20 cellular contexts compared by ENCODE assay signal in the genomic region with DNA sequence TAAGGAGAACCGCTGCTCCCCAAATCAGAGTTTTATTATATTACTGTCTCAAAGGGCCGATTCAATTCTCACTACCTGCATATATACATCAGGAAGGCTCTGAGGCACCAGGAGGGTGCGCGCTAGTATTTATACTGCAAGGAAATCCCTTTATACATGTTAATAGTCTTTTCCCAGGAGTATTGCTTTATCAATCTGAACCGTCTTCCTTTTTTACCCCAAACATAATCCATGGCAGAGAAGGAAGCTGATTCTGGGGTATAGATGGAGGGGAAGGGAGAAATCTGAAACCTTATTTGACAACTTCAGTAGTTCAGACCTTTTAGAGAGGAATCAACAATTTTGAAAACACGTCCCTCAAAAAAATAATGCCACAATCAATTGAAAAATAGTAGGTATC. TPM values are rescaled to one million over a fixed set of nuclear protein-coding genes. Genes with fewer than 3 reads are reported as not detected.
DNase-seq lines count a peak whose midpoint lies in the region; ATAC-seq and TF ChIP-seq lines count a peak whose summit lies in the region.
"Had no signal": no experiment of that assay in that cellular context is flagged by ENCODE, and none has a peak within 500 bp of the region (broad histone marks: within the 10 kb centered on the region; RNA-seq: fewer than 3 reads in every experiment).

A gene with protein sequence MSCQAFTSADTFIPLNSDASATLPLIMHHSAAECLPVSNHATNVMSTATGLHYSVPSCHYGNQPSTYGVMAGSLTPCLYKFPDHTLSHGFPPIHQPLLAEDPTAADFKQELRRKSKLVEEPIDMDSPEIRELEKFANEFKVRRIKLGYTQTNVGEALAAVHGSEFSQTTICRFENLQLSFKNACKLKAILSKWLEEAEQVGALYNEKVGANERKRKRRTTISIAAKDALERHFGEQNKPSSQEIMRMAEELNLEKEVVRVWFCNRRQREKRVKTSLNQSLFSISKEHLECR (minus strand): TSS at position 101 of the 400 bp plus-strand sequence. CDS start 122 bp downstream, outside the sequence.

- no peaks in the 10 kb centered on the region for H3K9me3 Mint-ChIP-seq in neural progenitor cell
- H3K9me3 Mint-ChIP-seq: CD4-positive, alpha-beta T cell; CD8-positive, alpha-beta memory T cell; GM23338 had no signal

- H3K27ac ChIP-seq in HCT116 (ENCODE audit: low read depth, low read length) (no peak within 1 kb of the TSS), PC-9 (no peak within 1 kb of the TSS), neural progenitor cell (no peak within 1 kb of the TSS)
- H3K27ac ChIP-seq: BLaER1 treated with 17β-estradiol and CSF1 and Interleukin-3, amounts not matched to agents 10 nM and 100 nM had no signal

- RAD21 ChIA-PET in HCT116 (lab: Charles Lee; ENCODE audit: low non-redundant PET in 1 of 2, low total read pairs in 2 of 2, uncharacterized antibody in 2 of 2, unreplicated experiment in 2 of 2), result no interaction called here

- POLR2A ChIA-PET in HCT116 (lab: Charles Lee) (no interaction called here), PC-9 (lab: Charles Lee; ENCODE audit: unreplicated experiment) (no interaction called here)

- no peak for TF ChIP-seq POLR2A in HCT116 (IDR thresholded peaks at IDR 0.05; ENCODE audit: borderline replicate concordance, extremely low read depth, insufficient read depth, insufficient read length)

- H3K27me3 ChIP-seq in HCT116 (ENCODE audit: insufficient read depth, low read length), result no peaks in the 10 kb centered on the region
- no peaks in the 10 kb centered on the region for H3K27me3 ChIP-seq in PC-9 (ENCODE audit: insufficient read depth, low read depth)
- no peaks in the 10 kb centered on the region for H3K27me3 ChIP-seq in neural progenitor cell
- H3K27me3 ChIP-seq: BLaER1 treated with 17β-estradiol and CSF1 and Interleukin-3, amounts not matched to agents 10 nM and 100 nM had no signal

- H3F3A ChIP-seq in PC-9 (ENCODE audit: insufficient read depth, low read depth) (no peaks in the 10 kb centered on the region), neural progenitor cell (ENCODE audit: low read depth) (no peaks in the 10 kb centered on the region)

- no peak for TF ChIP-seq RAD21 in HCT116 (IDR thresholded peaks at IDR 0.05; ENCODE audit: low read depth)

- H3K4me1 Mint-ChIP-seq in neural progenitor cell, result no peaks in the 10 kb centered on the region
- H3K4me1 Mint-ChIP-seq: GM23338 had no signal

- H3K27me3 Mint-ChIP-seq in neural progenitor cell (ENCODE audit: insufficient read depth, low read depth), result no peaks in the 10 kb centered on the region

- no peaks in the 10 kb centered on the region for H3K36me3 Mint-ChIP-seq in neural progenitor cell
- H3K36me3 Mint-ChIP-seq: CD14-positive monocyte; CD8-positive, alpha-beta memory T cell had no signal

- H3K4me1 ChIP-seq in HCT116 (ENCODE audit: control insufficient read depth in 1 of 2, insufficient read depth in 2 of 2, low read length in 2 of 2) (no peaks in the 10 kb centered on the region), PC-9 (replicated peaks; ENCODE audit: insufficient read depth) (no peaks in the 10 kb centered on the region), neural progenitor cell (no peaks in the 10 kb centered on the region)
- H3K4me1 ChIP-seq: BE2C, HAP-1 had no signal

- CTCF ChIA-PET in HCT116 (lab: Charles Lee), result no interaction called here
- CTCF ChIA-PET in PC-9 (lab: Charles Lee), result no interaction called here

- H3K36me3 ChIP-seq in HCT116 (ENCODE audit: control insufficient read depth in 1 of 2, insufficient read depth in 2 of 2, low read length in 2 of 2), result no peaks in the 10 kb centered on the region
- no peaks in the 10 kb centered on the region for H3K36me3 ChIP-seq in PC-9 (ENCODE audit: low read depth)
- H3K36me3 ChIP-seq in neural progenitor cell, result no peaks in the 10 kb centered on the region
- H3K36me3 ChIP-seq: BE2C; BLaER1 treated with 17β-estradiol and CSF1 and Interleukin-3, amounts not matched to agents 10 nM and 100 nM; HAP-1 had no signal

- intact Hi-C loops in HCT116 (cut with micrococcal nuclease), result no loop called here
- intact Hi-C loops in PC-9 (cut with micrococcal nuclease; ENCODE audit: unreplicated experiment), result loop anchor here (10.0 kb wide), 1 partner anchor 368 kb away; no protein-coding TSS in a partner anchor

- H3K9me3 ChIP-seq in HCT116 (ENCODE audit: control insufficient read depth in 1 of 2, insufficient read depth in 1 of 2, low read depth in 1 of 2, low read length in 2 of 2) (no peaks in the 10 kb centered on the region), PC-9 (ENCODE audit: insufficient read depth, low read depth) (no peaks in the 10 kb centered on the region), neural progenitor cell (ENCODE audit: low read depth) (no peaks in the 10 kb centered on the region)
- H3K9me3 ChIP-seq: BE2C; BLaER1 treated with 17β-estradiol and CSF1 and Interleukin-3, amounts not matched to agents 10 nM and 100 nM; HAP-1 had no signal

- no peak within 1 kb of the TSS for H3K4me3 ChIP-seq in HCT116 (replicated peaks in 1 of 2; ENCODE audit: low read depth in 1 of 2, low read length in 2 of 2)
- H3K4me3 ChIP-seq in PC-9, result no peak within 1 kb of the TSS
- no peak within 1 kb of the TSS for H3K4me3 ChIP-seq in neural progenitor cell
- H3K4me3 ChIP-seq: BLaER1 treated with 17β-estradiol and CSF1 and Interleukin-3, amounts not matched to agents 10 nM and 100 nM; GM12878; GM23338; HAP-1 had no signal

- ATAC-seq in HCT116, result no peak
- ATAC-seq in HG03520 (IDR thresholded peaks at IDR 0.05; ENCODE audit: unreplicated experiment), result no peak
- ATAC-seq: GM12878, GM23338 had no signal

- H3K9ac ChIP-seq in HCT116 (ENCODE audit: low read length) (no peak within 1 kb of the TSS), neural progenitor cell (no peak within 1 kb of the TSS)
- H3K9ac ChIP-seq: BLaER1 treated with 17β-estradiol and CSF1 and Interleukin-3, amounts not matched to agents 10 nM and 100 nM had no signal

- H3K9me2 ChIP-seq in HCT116 (ENCODE audit: insufficient read depth), result no peaks in the 10 kb centered on the region
- H3K9me2 ChIP-seq in PC-9 (ENCODE audit: insufficient read depth), result no peaks in the 10 kb centered on the region

- no peak within 1 kb of the TSS for H3K27ac Mint-ChIP-seq in neural progenitor cell
- H3K27ac Mint-ChIP-seq: CD14-positive monocyte; CD4-positive, alpha-beta T cell; CD8-positive, alpha-beta memory T cell; GM23338 had no signal

- DNase-seq in HCT116 (ENCODE audit: low read depth, low spot score), result no peak
- DNase-seq in PC-9, result no peak
- DNase-seq in neural progenitor cell (ENCODE audit: low spot score), result no peak
- no peak for DNase-seq in T-helper 2 cell
- no peak for DNase-seq in AML-193 (lab: John Stamatoyannopoulos, UW)
- DNase-seq: BE2C; CD4-positive, alpha-beta T cell; CD8-positive, alpha-beta memory T cell; DMS 273 treated with DMSO at 0.1 percent for 48 hours; DMS79; EL; GDM1 had no signal

- no peaks in the 10 kb centered on the region for H4K20me1 ChIP-seq in HCT116 (ENCODE audit: insufficient read depth)
- H4K20me1 ChIP-seq in PC-9 (ENCODE audit: insufficient read depth), result no peaks in the 10 kb centered on the region
- H4K20me1 ChIP-seq in neural progenitor cell (ENCODE audit: low read depth), result no peaks in the 10 kb centered on the region
- H4K20me1 ChIP-seq: BLaER1 treated with 17β-estradiol and CSF1 and Interleukin-3, amounts not matched to agents 10 nM and 100 nM had no signal

- H2AFZ ChIP-seq in HCT116 (ENCODE audit: low read depth, low read length, poor library complexity, severe bottlenecking), result peak within 1 kb of the TSS; percentile 31
- H2AFZ ChIP-seq in PC-9, result peak within 1 kb of the TSS; percentile 41; the same call in 1 of the 2 replicates
- H2AFZ ChIP-seq in neural progenitor cell (replicated peaks), result peak within 1 kb of the TSS; percentile 1
- H2AFZ ChIP-seq: GM23338 had no signal

- no peaks in the 10 kb centered on the region for H3K79me2 ChIP-seq in HCT116 (ENCODE audit: insufficient read depth, low read length)
- H3K79me2 ChIP-seq in PC-9 (ENCODE audit: low read depth), result no peaks in the 10 kb centered on the region
- no peaks in the 10 kb centered on the region for H3K79me2 ChIP-seq in neural progenitor cell (ENCODE audit: low read depth)

- no peak within 1 kb of the TSS for H3K4me2 ChIP-seq in HCT116 (ENCODE audit: low read length)
- no peak within 1 kb of the TSS for H3K4me2 ChIP-seq in PC-9
- H3K4me2 ChIP-seq in neural progenitor cell, result no peak within 1 kb of the TSS
- H3K4me2 ChIP-seq: BLaER1 treated with 17β-estradiol and CSF1 and Interleukin-3, amounts not matched to agents 10 nM and 100 nM; GM23338 had no signal

- no TSS peak for BruUV-seq in HCT116 (replicated peaks; lab: Mats Ljungman, UMichigan)
- no TSS peak for BruUV-seq in PC-9 (replicated peaks; lab: Mats Ljungman, UMichigan)

- TF ChIP-seq CTCF in HCT116 (IDR thresholded peaks at IDR 0.05 in 2 of 3, conservative IDR thresholded peaks at IDR 0.05 in 1 of 3; ENCODE audit: borderline replicate concordance in 1 of 3, insufficient read depth in 1 of 3, low read depth in 2 of 3, low read length in 2 of 3) (no peak), PC-9 (conservative IDR thresholded peaks at IDR 0.05) (no peak), neural progenitor cell (IDR thresholded peaks at IDR 0.05) (no peak)

- no peak within 1 kb of the TSS for H3K4me3 Mint-ChIP-seq in neural progenitor cell
- H3K4me3 Mint-ChIP-seq: CD14-positive monocyte; CD4-positive, alpha-beta T cell; CD8-positive, alpha-beta memory T cell; GM23338 had no signal

TF ChIP-seq in HCT116, 20 proteins besides CTCF, POLR2A, EP300 and RAD21 (continues in another document):
- no peak for TF ChIP-seq TCF7L2 (IDR thresholded peaks at IDR 0.05; ENCODE audit: borderline replicate concordance, extremely low read depth, insufficient read depth, insufficient read length)

RNA-seq across cellular contexts. Expression of the gene that starts here (rescaled TPM):
- total RNA-seq in HCT116 (2021; ENCODE audit: unreplicated experiment) (not detected), PC-9 (2021) (not detected in 2 replicates), neural progenitor cell (ENCODE audit: low replicate concordance) (not detected in 2 replicates)
- not detected in 2 replicates for polyA plus RNA-seq in HCT116 (2012)
- total RNA-seq: A172; CD4-positive, alpha-beta T cell; CD8-positive, alpha-beta memory T cell; GM12878; GM23338 had no signal
- polyA plus RNA-seq: AG04450; CD14-positive monocyte; CD8-positive, alpha-beta memory T cell; GM23338 had no signal
